In genomic region chr10:101818958-101819633, GRCh38 we compare ENCODE assay signal across 8 cellular contexts. TPM values are rescaled to one million over a fixed set of nuclear protein-coding genes. Genes with fewer than 3 reads are reported as not detected.
DNase-seq lines count a peak whose midpoint lies in the region; ATAC-seq, FAIRE-seq and TF ChIP-seq lines count a peak whose summit lies in the region.

No MANE protein-coding gene starts in this region.

- intact Hi-C loops in HepG2 (cut with micrococcal nuclease; ENCODE audit: unreplicated experiment): loop anchor here (2.0 to 10.0 kb wide), 2 partner anchors 18 to 686 kb away; partner anchors contain the start of genes ACTR1A and SUFU

- FAIRE-seq in HepG2 (lab: Jason Lieb, UNC): no peak

- H3K27ac ChIP-seq in brain microvascular endothelial cell (peak overlapping the region; percentile 4), HepG2 (ENCODE audit: extremely low read length, insufficient read depth, low read length) (peak overlapping the region; percentile 91), thymus (ENCODE audit: low read depth) (peak overlapping the region; percentile 96)

- peaks cover 35% of the 10 kb centered on the region for H4K20me1 ChIP-seq in HepG2 (ENCODE audit: insufficient read depth, low read length)

- ATAC-seq in GM21786 (IDR thresholded peaks at IDR 0.05; ENCODE audit: unreplicated experiment): peak; percentile 19
- ATAC-seq in HepG2: peak; percentile 75

- TF ChIP-seq EP300 in HepG2 (IDR thresholded peaks at IDR 0.05; ENCODE audit: low read depth in 2 of 2, low read length in 2 of 2): peak in 1 of 2 experiments; percentile 18; a peak in 1 of 4 replicates
- TF ChIP-seq EP300 in HepG2 (CRISPR knock-in tag; IDR thresholded peaks at IDR 0.05; ENCODE audit: borderline replicate concordance): no peak

- peak overlapping the region; percentile 83 for H2AFZ ChIP-seq in HepG2 (ENCODE audit: low read length)

- TSS peak; percentile 91 for BruUV-seq in HepG2 (replicated peaks; lab: Mats Ljungman, UMichigan)

- H3K79me2 ChIP-seq in HepG2 (ENCODE audit: insufficient read depth, low read length): peaks cover 52% of the 10 kb centered on the region

- H3K36me3 ChIP-seq in brain microvascular endothelial cell (replicated peaks) (peaks cover 6% of the 10 kb centered on the region), HepG2 (replicated peaks in 1 of 2; ENCODE audit: control insufficient read depth in 1 of 2, insufficient read depth in 2 of 2, low read length in 2 of 2) (no peaks in the 10 kb centered on the region; a peak in 1 of 5 replicates), thymus (ENCODE audit: control insufficient read depth, insufficient read depth) (peaks cover 5% of the 10 kb centered on the region)

- CTCF ChIA-PET in HepG2 (lab: Yijun Ruan, JAX; ENCODE audit: low intra/inter-chr PET ratio, low total read pairs): no interaction called here

- in situ Hi-C loops in brain microvascular endothelial cell (cut with HindIII; ENCODE audit: low pct_ligation_motif_present, low sequenced_read_pairs): no loop called here
- in situ Hi-C loops in HepG2 (cut with HindIII; ENCODE audit: extremely low pct_ligation_motif_present, low pct_unique_long_range_greater_than_20kb): no loop called here

- TF ChIP-seq CTCF in LNCaP clone FGC (IDR thresholded peaks at IDR 0.05; ENCODE audit: control insufficient read depth, extremely low read depth, insufficient read depth) (no peak), brain microvascular endothelial cell (IDR thresholded peaks at IDR 0.05; ENCODE audit: low read depth, low read length, missing control alignments) (no peak), HepG2 (CRISPR knock-in tag; IDR thresholded peaks at IDR 0.05) (no peak)

- TF ChIP-seq RAD21 in HepG2 (CRISPR knock-in tag; IDR thresholded peaks at IDR 0.05): no peak

- peak overlapping the region; percentile 78 for H3K4me2 ChIP-seq in HepG2 (ENCODE audit: low read depth, low read length)

- 2% methylated on average over 13 of the region's 13 CpGs for WGBS in HepG2 (ENCODE audit: low lambda C conversion rate)
- 36% methylated on average over 13 of the region's 13 CpGs for WGBS in thymus

- peak overlapping the region; percentile 56 for H3K4me3 ChIP-seq in LNCaP clone FGC (ENCODE audit: low read depth, low read length)
- peak overlapping the region; percentile 98 for H3K4me3 ChIP-seq in brain microvascular endothelial cell (ENCODE audit: low read depth, low read length)
- H3K4me3 ChIP-seq in HepG2 (replicated peaks in 1 of 3; ENCODE audit: insufficient read depth in 1 of 3, low read depth in 2 of 3, low read length in 3 of 3): peak overlapping the region; percentile 63 to 76 (median 70)
- peak overlapping the region; percentile 100 for H3K4me3 ChIP-seq in thymus (ENCODE audit: low read length)

- DNase-seq in NCI-H1436 (lab: John Stamatoyannopoulos, UW) (peak; percentile 65), NCI-H1436 treated with DMSO at 0.1 percent for 48 hours (lab: John Stamatoyannopoulos, UW) (no peak), LNCaP clone FGC (ENCODE audit: low read depth) (no peak), brain microvascular endothelial cell (no peak), HepG2 (ENCODE audit: low spot score) (peak; percentile 76), mesenteric fat pad (ENCODE audit: low spot score) (no peak)

- no peaks in the 10 kb centered on the region for H3K27me3 ChIP-seq in brain microvascular endothelial cell (replicated peaks)
- no peaks in the 10 kb centered on the region; a peak in 1 of 5 replicates for H3K27me3 ChIP-seq in HepG2 (ENCODE audit: control insufficient read depth in 1 of 2, insufficient read depth in 2 of 2, low read length in 2 of 2)
- no peaks in the 10 kb centered on the region for H3K27me3 ChIP-seq in thymus (ENCODE audit: control insufficient read depth, insufficient read depth)

- H3K9ac ChIP-seq in HepG2 (ENCODE audit: insufficient read depth, low read depth, low read length): peak overlapping the region; percentile 75

- POLR2A ChIA-PET in HepG2 (lab: Yijun Ruan, JAX): interaction anchor here (0.6 to 2.3 kb wide), 12 partner anchors 18 to 756 kb away, joined by 3 to 17 read pairs (median 3); partner anchors contain the start of gene NPM3

- H3K9me3 ChIP-seq in HepG2 (ENCODE audit: low read length) (no peaks in the 10 kb centered on the region), thymus (ENCODE audit: control insufficient read depth) (no peaks in the 10 kb centered on the region)

- peak; percentile 43 to 66 for TF ChIP-seq POLR2A in HepG2 (IDR thresholded peaks at IDR 0.05; ENCODE audit: insufficient read depth in 1 of 2, low read depth in 2 of 2, low read length in 2 of 2)

- H3K4me1 ChIP-seq in HepG2 (ENCODE audit: insufficient read depth, low read length) (peaks cover 34% of the 10 kb centered on the region), thymus (ENCODE audit: control insufficient read depth, insufficient read depth, low read length) (peaks cover 20% of the 10 kb centered on the region)

RNA-seq across cellular contexts. Expression of gene OGA, which starts 0.9 kb away (rescaled TPM):
- total RNA-seq in HepG2 (2016; rRNA removed; fragmentation: Illumina TruSeq; extraction: Trizol) (33.2 and 36.5 TPM in 2 replicates), mesenteric fat pad (92.7 TPM)
- 23.2 and 27.7 TPM in 2 replicates for total RNA-seq in HepG2 (2016; cell fraction: cytosol; rRNA removed; fragmentation: Illumina TruSeq; extraction: Trizol; ENCODE audit: low read depth)
- total RNA-seq in HepG2 (2016; cell fraction: insoluble cytoplasmic fraction; rRNA removed; fragmentation: Illumina TruSeq; extraction: Trizol): 30.6 and 34.0 TPM in 2 replicates
- 23.7 and 29.9 TPM in 2 replicates for total RNA-seq in HepG2 (2016; cell fraction: membrane; rRNA removed; fragmentation: Illumina TruSeq; extraction: Trizol)
- total RNA-seq in HepG2 (2016; cell fraction: nucleus; rRNA removed; fragmentation: Illumina TruSeq; extraction: Trizol): 50.1 and 59.4 TPM in 2 replicates
- polyA plus RNA-seq in HepG2 (2011; rRNA removed) (35.5 and 39.8 TPM in 2 replicates), thymus (154 TPM)
- polyA plus RNA-seq in HepG2 (2011; cell fraction: cytosol; rRNA removed): 7.7 and 10.8 TPM in 2 replicates
- 66.7 and 69.3 TPM in 2 replicates for polyA plus RNA-seq in HepG2 (2011; cell fraction: nucleus; rRNA removed)
- 35.2 and 48.0 TPM in 2 replicates for polyA plus RNA-seq in HepG2 (2012)
- 1.0 and 1.1 TPM in 2 replicates for polyA plus RNA-seq in HepG2 (2016; cell fraction: cytosol; fragmentation: Illumina TruSeq; extraction: Trizol; ENCODE audit: low read depth)
- polyA plus RNA-seq in HepG2 (2016; cell fraction: insoluble cytoplasmic fraction; fragmentation: Illumina TruSeq; extraction: Trizol; ENCODE audit: low read depth): 24.3 and 27.7 TPM in 2 replicates
- polyA plus RNA-seq in HepG2 (2016; cell fraction: membrane; fragmentation: Illumina TruSeq; extraction: Trizol; ENCODE audit: low read depth): 2.9 and 3.6 TPM in 2 replicates
- polyA plus RNA-seq in HepG2 (2016; cell fraction: nucleus; fragmentation: Illumina TruSeq; extraction: Trizol; ENCODE audit: insufficient read depth, low read depth): 105 and 122 TPM in 2 replicates
- 18.7 and 34.4 TPM in 2 replicates for polyA minus RNA-seq in HepG2 (2011; rRNA and poly(A)+ RNA removed; ENCODE audit: low replicate concordance)
- 18.9 and 20.4 TPM in 2 replicates for polyA minus RNA-seq in HepG2 (2011; cell fraction: cytosol; rRNA and poly(A)+ RNA removed)
- 91.7 and 107 TPM in 2 replicates for polyA minus RNA-seq in HepG2 (2011; cell fraction: nucleus; rRNA and poly(A)+ RNA removed)

RNA-seq across cellular contexts. Expression of gene KCNIP2, which starts 24.5 kb away (rescaled TPM):
- total RNA-seq in HepG2 (2016; rRNA removed; fragmentation: Illumina TruSeq; extraction: Trizol) (0.42 TPM in 1 of 2 replicates, not detected in the other), mesenteric fat pad (151 TPM)
- not detected in 2 replicates for total RNA-seq in HepG2 (2016; cell fraction: cytosol; rRNA removed; fragmentation: Illumina TruSeq; extraction: Trizol; ENCODE audit: low read depth)
- 0.13 and 0.52 TPM in 2 replicates for total RNA-seq in HepG2 (2016; cell fraction: insoluble cytoplasmic fraction; rRNA removed; fragmentation: Illumina TruSeq; extraction: Trizol)
- not detected in 2 replicates for total RNA-seq in HepG2 (2016; cell fraction: membrane; rRNA removed; fragmentation: Illumina TruSeq; extraction: Trizol)
- total RNA-seq in HepG2 (2016; cell fraction: nucleus; rRNA removed; fragmentation: Illumina TruSeq; extraction: Trizol): 1.1 and 1.7 TPM in 2 replicates
- polyA plus RNA-seq in HepG2 (2011; rRNA removed) (0.70 and 0.88 TPM in 2 replicates), thymus (1.3 TPM)
- 0.13 TPM in 1 of 2 replicates, not detected in the other for polyA plus RNA-seq in HepG2 (2011; cell fraction: cytosol; rRNA removed)
- 3.4 and 3.8 TPM in 2 replicates for polyA plus RNA-seq in HepG2 (2011; cell fraction: nucleus; rRNA removed)
- polyA plus RNA-seq in HepG2 (2012): 1.0 and 1.6 TPM in 2 replicates
- not detected in 2 replicates for polyA plus RNA-seq in HepG2 (2016; cell fraction: cytosol; fragmentation: Illumina TruSeq; extraction: Trizol; ENCODE audit: low read depth)
- not detected in 2 replicates for polyA plus RNA-seq in HepG2 (2016; cell fraction: insoluble cytoplasmic fraction; fragmentation: Illumina TruSeq; extraction: Trizol; ENCODE audit: low read depth)
- polyA plus RNA-seq in HepG2 (2016; cell fraction: membrane; fragmentation: Illumina TruSeq; extraction: Trizol; ENCODE audit: low read depth): not detected in 2 replicates
- 2.7 and 2.9 TPM in 2 replicates for polyA plus RNA-seq in HepG2 (2016; cell fraction: nucleus; fragmentation: Illumina TruSeq; extraction: Trizol; ENCODE audit: insufficient read depth, low read depth)
- 1.2 and 2.3 TPM in 2 replicates for polyA minus RNA-seq in HepG2 (2011; rRNA and poly(A)+ RNA removed; ENCODE audit: low replicate concordance)
- polyA minus RNA-seq in HepG2 (2011; cell fraction: cytosol; rRNA and poly(A)+ RNA removed): not detected in 2 replicates
- polyA minus RNA-seq in HepG2 (2011; cell fraction: nucleus; rRNA and poly(A)+ RNA removed): 4.1 and 7.7 TPM in 2 replicates

RNA-seq across cellular contexts. Expression of gene NPM3, which starts 35.9 kb away (rescaled TPM):
- total RNA-seq in HepG2 (2016; rRNA removed; fragmentation: Illumina TruSeq; extraction: Trizol): 129 and 160 TPM in 2 replicates
- total RNA-seq in HepG2 (2016; cell fraction: cytosol; rRNA removed; fragmentation: Illumina TruSeq; extraction: Trizol; ENCODE audit: low read depth): 72.9 and 79.2 TPM in 2 replicates
- total RNA-seq in HepG2 (2016; cell fraction: insoluble cytoplasmic fraction; rRNA removed; fragmentation: Illumina TruSeq; extraction: Trizol): 127 and 156 TPM in 2 replicates
- total RNA-seq in HepG2 (2016; cell fraction: membrane; rRNA removed; fragmentation: Illumina TruSeq; extraction: Trizol): 118 and 120 TPM in 2 replicates
- 40.1 and 46.2 TPM in 2 replicates for total RNA-seq in HepG2 (2016; cell fraction: nucleus; rRNA removed; fragmentation: Illumina TruSeq; extraction: Trizol)
- polyA plus RNA-seq in HepG2 (2011; rRNA removed): 47.6 and 50.8 TPM in 2 replicates
- 77.2 and 99.2 TPM in 2 replicates for polyA plus RNA-seq in HepG2 (2011; cell fraction: cytosol; rRNA removed)
- polyA plus RNA-seq in HepG2 (2011; cell fraction: nucleus; rRNA removed): 35.2 and 42.2 TPM in 2 replicates
- polyA plus RNA-seq in HepG2 (2012): 50.7 and 56.1 TPM in 2 replicates
- 74.7 and 76.8 TPM in 2 replicates for polyA plus RNA-seq in HepG2 (2016; cell fraction: cytosol; fragmentation: Illumina TruSeq; extraction: Trizol; ENCODE audit: low read depth)
- 123 and 134 TPM in 2 replicates for polyA plus RNA-seq in HepG2 (2016; cell fraction: insoluble cytoplasmic fraction; fragmentation: Illumina TruSeq; extraction: Trizol; ENCODE audit: low read depth)
- polyA plus RNA-seq in HepG2 (2016; cell fraction: membrane; fragmentation: Illumina TruSeq; extraction: Trizol; ENCODE audit: low read depth): 94.9 and 101 TPM in 2 replicates
- 69.1 and 70.7 TPM in 2 replicates for polyA plus RNA-seq in HepG2 (2016; cell fraction: nucleus; fragmentation: Illumina TruSeq; extraction: Trizol; ENCODE audit: insufficient read depth, low read depth)
- 57.7 and 87.9 TPM in 2 replicates for polyA minus RNA-seq in HepG2 (2011; rRNA and poly(A)+ RNA removed; ENCODE audit: low replicate concordance)
- 11.6 and 28.0 TPM in 2 replicates for polyA minus RNA-seq in HepG2 (2011; cell fraction: cytosol; rRNA and poly(A)+ RNA removed)
- 4.2 and 7.6 TPM in 2 replicates for polyA minus RNA-seq in HepG2 (2011; cell fraction: nucleus; rRNA and poly(A)+ RNA removed)
- polyA plus RNA-seq in thymus: 30.6 TPM
- 18.8 TPM for total RNA-seq in mesenteric fat pad

RNA-seq across cellular contexts. Expression of gene FGF8, which starts 43.2 kb away (rescaled TPM):
- total RNA-seq in HepG2 (2016; rRNA removed; fragmentation: Illumina TruSeq; extraction: Trizol): not detected in 2 replicates
- not detected in 2 replicates for total RNA-seq in HepG2 (2016; cell fraction: cytosol; rRNA removed; fragmentation: Illumina TruSeq; extraction: Trizol; ENCODE audit: low read depth)
- not detected in 2 replicates for total RNA-seq in HepG2 (2016; cell fraction: insoluble cytoplasmic fraction; rRNA removed; fragmentation: Illumina TruSeq; extraction: Trizol)
- total RNA-seq in HepG2 (2016; cell fraction: membrane; rRNA removed; fragmentation: Illumina TruSeq; extraction: Trizol): not detected in 2 replicates
- not detected in 2 replicates for total RNA-seq in HepG2 (2016; cell fraction: nucleus; rRNA removed; fragmentation: Illumina TruSeq; extraction: Trizol)
- 0.26 TPM in 1 of 2 replicates, not detected in the other for polyA plus RNA-seq in HepG2 (2011; rRNA removed)
- polyA plus RNA-seq in HepG2 (2011; cell fraction: cytosol; rRNA removed): not detected in 2 replicates
- polyA plus RNA-seq in HepG2 (2011; cell fraction: nucleus; rRNA removed): 0.37 and 0.80 TPM in 2 replicates
- not detected in 2 replicates for polyA plus RNA-seq in HepG2 (2012)
- not detected in 2 replicates for polyA plus RNA-seq in HepG2 (2016; cell fraction: cytosol; fragmentation: Illumina TruSeq; extraction: Trizol; ENCODE audit: low read depth)
- polyA plus RNA-seq in HepG2 (2016; cell fraction: insoluble cytoplasmic fraction; fragmentation: Illumina TruSeq; extraction: Trizol; ENCODE audit: low read depth): not detected in 2 replicates
- not detected in 2 replicates for polyA plus RNA-seq in HepG2 (2016; cell fraction: membrane; fragmentation: Illumina TruSeq; extraction: Trizol; ENCODE audit: low read depth)
- polyA plus RNA-seq in HepG2 (2016; cell fraction: nucleus; fragmentation: Illumina TruSeq; extraction: Trizol; ENCODE audit: insufficient read depth, low read depth): not detected in 2 replicates
- not detected in 2 replicates for polyA minus RNA-seq in HepG2 (2011; rRNA and poly(A)+ RNA removed; ENCODE audit: low replicate concordance)
- polyA minus RNA-seq in HepG2 (2011; cell fraction: cytosol; rRNA and poly(A)+ RNA removed): not detected in 2 replicates
- polyA minus RNA-seq in HepG2 (2011; cell fraction: nucleus; rRNA and poly(A)+ RNA removed): not detected in 2 replicates
- polyA plus RNA-seq in thymus: not detected
- not detected for total RNA-seq in mesenteric fat pad

Comparison
In these comparisons a context has a peak if more than half of its experiments do, and no peak if none do; other contexts are left out.
1. DNase-seq: peak in NCI-H1436 (single experiment) and HepG2 (single experiment); none in NCI-H1436 treated with DMSO at 0.1 percent for 48 hours (single experiment), LNCaP clone FGC (single experiment), brain microvascular endothelial cell (single experiment) and mesenteric fat pad (single experiment).
2. H3K27ac ChIP-seq: peak in every context shown above with its lines; median percentile 96 in thymus; 91 in HepG2; 4 in brain microvascular endothelial cell.
3. RNA of gene KCNIP2, which starts 24.5 kb away (total RNA-seq): 151 TPM in mesenteric fat pad (single experiment); 0.13 to 1.7 TPM in HepG2; every median in the first group is over 10 times any median in the second.
4. Peak in every context shown above with its lines, with median percentiles within 50 percentile points of each other: H3K4me3 ChIP-seq.